ENCODE assay signal across 1 cellular context in genomic region chr3:9945358-9945757, GRCh38.
TF ChIP-seq lines count a peak whose summit lies in the region.

No MANE protein-coding gene starts in this region.

TF ChIP-seq in A549, 52 proteins besides CTCF, POLR2A, EP300 and RAD21:
- TF ChIP-seq, protein P1, sequence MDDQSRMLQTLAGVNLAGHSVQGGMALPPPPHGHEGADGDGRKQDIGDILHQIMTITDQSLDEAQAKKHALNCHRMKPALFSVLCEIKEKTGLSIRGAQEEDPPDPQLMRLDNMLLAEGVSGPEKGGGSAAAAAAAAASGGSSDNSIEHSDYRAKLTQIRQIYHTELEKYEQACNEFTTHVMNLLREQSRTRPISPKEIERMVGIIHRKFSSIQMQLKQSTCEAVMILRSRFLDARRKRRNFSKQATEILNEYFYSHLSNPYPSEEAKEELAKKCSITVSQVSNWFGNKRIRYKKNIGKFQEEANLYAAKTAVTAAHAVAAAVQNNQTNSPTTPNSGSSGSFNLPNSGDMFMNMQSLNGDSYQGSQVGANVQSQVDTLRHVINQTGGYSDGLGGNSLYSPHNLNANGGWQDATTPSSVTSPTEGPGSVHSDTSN (IDR thresholded peaks at IDR 0.05) = no peak
- TF ChIP-seq POLR2AphosphoS2 (conservative IDR thresholded peaks at IDR 0.05; ENCODE audit: low read length) = no peak
- no peak for TF ChIP-seq ESRRA (IDR thresholded peaks at IDR 0.05; ENCODE audit: borderline replicate concordance, low read length)
- no peak for TF ChIP-seq ZC3H11A (IDR thresholded peaks at IDR 0.05)
- no peak for TF ChIP-seq MAFK (IDR thresholded peaks at IDR 0.05; ENCODE audit: partially characterized antibody)
- TF ChIP-seq ZNF302 (CRISPR knock-in tag; IDR thresholded peaks at IDR 0.05) = no peak
